Comparison of ENCODE assay signal across 1 cellular context in the genomic region with DNA sequence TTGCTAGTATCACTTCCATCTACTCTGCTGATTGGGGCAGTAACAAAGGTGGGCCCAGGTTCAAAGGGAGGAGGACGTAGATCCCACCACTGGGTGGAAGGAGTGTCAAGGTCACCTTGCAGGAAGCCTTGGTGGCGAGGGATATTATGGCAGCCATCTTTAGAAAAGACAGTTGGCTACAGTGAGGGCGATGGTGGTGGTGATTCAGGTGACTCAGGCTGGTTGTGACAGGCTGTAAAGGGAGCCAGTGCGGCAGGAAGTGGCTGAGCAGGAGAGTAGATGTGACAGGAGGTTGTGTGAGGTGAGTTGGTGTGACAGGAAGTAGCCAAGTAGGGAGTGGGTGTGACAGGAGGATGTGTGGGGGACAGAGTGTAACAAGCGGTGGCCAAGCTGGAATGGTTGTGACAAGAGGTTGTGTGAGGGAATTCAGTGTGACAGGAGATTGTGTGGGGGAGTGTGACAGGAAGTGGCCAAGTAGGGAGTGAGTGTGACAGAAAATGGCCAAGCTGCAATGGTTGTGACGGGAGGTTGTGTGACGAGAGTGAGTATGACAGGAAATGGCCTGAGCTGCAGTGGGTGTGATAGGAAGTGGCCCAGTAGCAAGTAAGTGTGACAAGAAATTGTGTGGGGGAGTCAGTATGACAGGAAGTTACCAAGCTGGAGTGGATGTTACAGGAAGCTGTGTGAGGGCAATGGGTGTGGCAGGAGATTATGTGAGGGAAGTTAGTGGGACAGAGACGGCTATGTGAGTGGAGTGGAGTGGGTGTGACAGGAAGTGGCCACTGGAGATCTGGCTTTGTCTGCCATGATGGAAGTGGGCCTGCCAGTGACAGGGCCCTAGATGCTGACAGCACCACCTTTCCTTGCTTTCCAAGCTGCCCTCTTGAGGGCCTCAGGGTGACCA.
TF ChIP-seq lines count a peak whose summit lies in the region.

No MANE protein-coding gene starts in this region.

TF ChIP-seq in WTC11, 78 proteins besides CTCF, POLR2A, EP300 and RAD21 (continued from another document):
- TF ChIP-seq, protein P1, sequence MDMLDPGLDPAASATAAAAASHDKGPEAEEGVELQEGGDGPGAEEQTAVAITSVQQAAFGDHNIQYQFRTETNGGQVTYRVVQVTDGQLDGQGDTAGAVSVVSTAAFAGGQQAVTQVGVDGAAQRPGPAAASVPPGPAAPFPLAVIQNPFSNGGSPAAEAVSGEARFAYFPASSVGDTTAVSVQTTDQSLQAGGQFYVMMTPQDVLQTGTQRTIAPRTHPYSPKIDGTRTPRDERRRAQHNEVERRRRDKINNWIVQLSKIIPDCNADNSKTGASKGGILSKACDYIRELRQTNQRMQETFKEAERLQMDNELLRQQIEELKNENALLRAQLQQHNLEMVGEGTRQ (CRISPR knock-in tag; IDR thresholded peaks at IDR 0.05) = no peak
- no peak for TF ChIP-seq MAX (CRISPR knock-in tag; IDR thresholded peaks at IDR 0.05)
- TF ChIP-seq HMGA2 (CRISPR knock-in tag; IDR thresholded peaks at IDR 0.05) = no peak
- TF ChIP-seq, protein P2, sequence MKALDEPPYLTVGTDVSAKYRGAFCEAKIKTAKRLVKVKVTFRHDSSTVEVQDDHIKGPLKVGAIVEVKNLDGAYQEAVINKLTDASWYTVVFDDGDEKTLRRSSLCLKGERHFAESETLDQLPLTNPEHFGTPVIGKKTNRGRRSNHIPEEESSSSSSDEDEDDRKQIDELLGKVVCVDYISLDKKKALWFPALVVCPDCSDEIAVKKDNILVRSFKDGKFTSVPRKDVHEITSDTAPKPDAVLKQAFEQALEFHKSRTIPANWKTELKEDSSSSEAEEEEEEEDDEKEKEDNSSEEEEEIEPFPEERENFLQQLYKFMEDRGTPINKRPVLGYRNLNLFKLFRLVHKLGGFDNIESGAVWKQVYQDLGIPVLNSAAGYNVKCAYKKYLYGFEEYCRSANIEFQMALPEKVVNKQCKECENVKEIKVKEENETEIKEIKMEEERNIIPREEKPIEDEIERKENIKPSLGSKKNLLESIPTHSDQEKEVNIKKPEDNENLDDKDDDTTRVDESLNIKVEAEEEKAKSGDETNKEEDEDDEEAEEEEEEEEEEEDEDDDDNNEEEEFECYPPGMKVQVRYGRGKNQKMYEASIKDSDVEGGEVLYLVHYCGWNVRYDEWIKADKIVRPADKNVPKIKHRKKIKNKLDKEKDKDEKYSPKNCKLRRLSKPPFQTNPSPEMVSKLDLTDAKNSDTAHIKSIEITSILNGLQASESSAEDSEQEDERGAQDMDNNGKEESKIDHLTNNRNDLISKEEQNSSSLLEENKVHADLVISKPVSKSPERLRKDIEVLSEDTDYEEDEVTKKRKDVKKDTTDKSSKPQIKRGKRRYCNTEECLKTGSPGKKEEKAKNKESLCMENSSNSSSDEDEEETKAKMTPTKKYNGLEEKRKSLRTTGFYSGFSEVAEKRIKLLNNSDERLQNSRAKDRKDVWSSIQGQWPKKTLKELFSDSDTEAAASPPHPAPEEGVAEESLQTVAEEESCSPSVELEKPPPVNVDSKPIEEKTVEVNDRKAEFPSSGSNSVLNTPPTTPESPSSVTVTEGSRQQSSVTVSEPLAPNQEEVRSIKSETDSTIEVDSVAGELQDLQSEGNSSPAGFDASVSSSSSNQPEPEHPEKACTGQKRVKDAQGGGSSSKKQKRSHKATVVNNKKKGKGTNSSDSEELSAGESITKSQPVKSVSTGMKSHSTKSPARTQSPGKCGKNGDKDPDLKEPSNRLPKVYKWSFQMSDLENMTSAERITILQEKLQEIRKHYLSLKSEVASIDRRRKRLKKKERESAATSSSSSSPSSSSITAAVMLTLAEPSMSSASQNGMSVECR (CRISPR knock-in tag; IDR thresholded peaks at IDR 0.05; ENCODE audit: borderline replicate concordance) = no peak
- no peak for TF ChIP-seq ZNF281 (CRISPR knock-in tag; IDR thresholded peaks at IDR 0.05)
